ENCODE assay signal across 8 cellular contexts in genomic region chr6:134177753-134178229, GRCh38.
DNase-seq lines count a peak whose midpoint lies in the region; ATAC-seq, FAIRE-seq and TF ChIP-seq lines count a peak whose summit lies in the region.

No MANE protein-coding gene starts in this region.

- H3K36me3 ChIP-seq in WERI-Rb-1: no peaks in the 10 kb centered on the region
- H3K36me3 ChIP-seq in small intestine (ENCODE audit: control insufficient read depth in 2 of 2, insufficient read depth in 2 of 2, low read length in 2 of 2): peaks cover 0 to 3% of the 10 kb centered on the region in 2 donors

- WGBS in small intestine, 3 donors: 7 to 31% (median 18%) methylated on average over 12 of the region's 12 CpGs

- no peak for FAIRE-seq in small intestine (lab: Jason Lieb, UNC)

- TF ChIP-seq CTCF in WERI-Rb-1 (IDR thresholded peaks at IDR 0.05; ENCODE audit: low read depth, low read length): no peak
- TF ChIP-seq CTCF in foreskin fibroblast (IDR thresholded peaks at IDR 0.05; ENCODE audit: low read depth, low read length): no peak

- no peaks in the 10 kb centered on the region for H3K9me3 ChIP-seq in WERI-Rb-1 (ENCODE audit: severe bottlenecking)
- H3K9me3 ChIP-seq in small intestine (ENCODE audit: control insufficient read depth, low read depth): no peaks in the 10 kb centered on the region

- peaks cover 0 to 2% of the 10 kb centered on the region in 2 donors for H3K4me1 ChIP-seq in small intestine (ENCODE audit: control insufficient read depth in 2 of 2, insufficient read depth in 1 of 2, low read depth in 1 of 2, low read length in 1 of 2)

- DNase-seq in SIG-M5 treated with dmso at 0.1 percent for 504 hours (lab: John Stamatoyannopoulos, UW; ENCODE audit: unreplicated experiment) (peak; percentile 58), SIG-M5 (lab: John Stamatoyannopoulos, UW) (no peak), WERI-Rb-1 (no peak), foreskin fibroblast (peak; percentile 84 to 87), small intestine (peak; percentile 96)
- DNase-seq in activated CD4-positive, CD25-positive, alpha-beta regulatory T cell treated with anti-CD3 and anti-CD28 coated beads, Interleukin-2, amount 50 U/mL, for 72 hours: no peak

- ATAC-seq in HG03460 (IDR thresholded peaks at IDR 0.05; ENCODE audit: unreplicated experiment) (no peak), GM21825 (IDR thresholded peaks at IDR 0.05; ENCODE audit: unreplicated experiment) (no peak)

- H3K27ac ChIP-seq in WERI-Rb-1 (no peak overlapping the region), small intestine (ENCODE audit: low read depth in 1 of 2, low read length in 1 of 2) (peak overlapping the region; percentile 89 to 94)

- peak overlapping the region; percentile 24 for H3K4me3 ChIP-seq in WERI-Rb-1 (ENCODE audit: low read depth, low read length)
- H3K4me3 ChIP-seq in foreskin fibroblast (ENCODE audit: low read depth in 1 of 2, low read length in 2 of 2): peak overlapping the region; percentile 57 to 69
- peak overlapping the region in 1 of 2 donors; percentile 85 for H3K4me3 ChIP-seq in small intestine (ENCODE audit: low read depth in 1 of 2, low read length in 2 of 2)

- H3K27me3 ChIP-seq in WERI-Rb-1 (ENCODE audit: insufficient read depth, low read depth, severe bottlenecking) (peaks cover 4% of the 10 kb centered on the region), small intestine (ENCODE audit: control insufficient read depth in 2 of 2, insufficient read depth in 2 of 2, low read length in 2 of 2) (no peaks in the 10 kb centered on the region)

Comparison
In these comparisons a context has a peak if more than half of its experiments do, and no peak if none do; other contexts are left out.
1. DNase-seq: peak in SIG-M5 treated with dmso at 0.1 percent for 504 hours (single experiment), foreskin fibroblast (2 of 2) and small intestine (single experiment); none in SIG-M5 (single experiment), WERI-Rb-1 (single experiment) and activated CD4-positive, CD25-positive, alpha-beta regulatory T cell treated with anti-CD3 and anti-CD28 coated beads, Interleukin-2, amount 50 U/mL, for 72 hours (single experiment).